Comparison of ENCODE assay signal across 1 cellular context in genomic region chr1:1122078-1122811, GRCh38.
TF ChIP-seq lines count a peak whose summit lies in the region.

No MANE protein-coding gene starts in this region.

TF ChIP-seq in HCT116, 20 proteins besides CTCF, POLR2A, EP300 and RAD21 (continued from another document):
- TF ChIP-seq, protein P1, sequence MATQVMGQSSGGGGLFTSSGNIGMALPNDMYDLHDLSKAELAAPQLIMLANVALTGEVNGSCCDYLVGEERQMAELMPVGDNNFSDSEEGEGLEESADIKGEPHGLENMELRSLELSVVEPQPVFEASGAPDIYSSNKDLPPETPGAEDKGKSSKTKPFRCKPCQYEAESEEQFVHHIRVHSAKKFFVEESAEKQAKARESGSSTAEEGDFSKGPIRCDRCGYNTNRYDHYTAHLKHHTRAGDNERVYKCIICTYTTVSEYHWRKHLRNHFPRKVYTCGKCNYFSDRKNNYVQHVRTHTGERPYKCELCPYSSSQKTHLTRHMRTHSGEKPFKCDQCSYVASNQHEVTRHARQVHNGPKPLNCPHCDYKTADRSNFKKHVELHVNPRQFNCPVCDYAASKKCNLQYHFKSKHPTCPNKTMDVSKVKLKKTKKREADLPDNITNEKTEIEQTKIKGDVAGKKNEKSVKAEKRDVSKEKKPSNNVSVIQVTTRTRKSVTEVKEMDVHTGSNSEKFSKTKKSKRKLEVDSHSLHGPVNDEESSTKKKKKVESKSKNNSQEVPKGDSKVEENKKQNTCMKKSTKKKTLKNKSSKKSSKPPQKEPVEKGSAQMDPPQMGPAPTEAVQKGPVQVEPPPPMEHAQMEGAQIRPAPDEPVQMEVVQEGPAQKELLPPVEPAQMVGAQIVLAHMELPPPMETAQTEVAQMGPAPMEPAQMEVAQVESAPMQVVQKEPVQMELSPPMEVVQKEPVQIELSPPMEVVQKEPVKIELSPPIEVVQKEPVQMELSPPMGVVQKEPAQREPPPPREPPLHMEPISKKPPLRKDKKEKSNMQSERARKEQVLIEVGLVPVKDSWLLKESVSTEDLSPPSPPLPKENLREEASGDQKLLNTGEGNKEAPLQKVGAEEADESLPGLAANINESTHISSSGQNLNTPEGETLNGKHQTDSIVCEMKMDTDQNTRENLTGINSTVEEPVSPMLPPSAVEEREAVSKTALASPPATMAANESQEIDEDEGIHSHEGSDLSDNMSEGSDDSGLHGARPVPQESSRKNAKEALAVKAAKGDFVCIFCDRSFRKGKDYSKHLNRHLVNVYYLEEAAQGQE (IDR thresholded peaks at IDR 0.05; ENCODE audit: low read depth), result no peak
- no peak for TF ChIP-seq ATF3 (IDR thresholded peaks at IDR 0.05)
- TF ChIP-seq EZH2phosphoT487 (IDR thresholded peaks at IDR 0.05; ENCODE audit: borderline replicate concordance), result no peak
- no peak for TF ChIP-seq POLR2AphosphoS5 (IDR thresholded peaks at IDR 0.05; ENCODE audit: low read depth, low read length)
- no peak for TF ChIP-seq MAX (IDR thresholded peaks at IDR 0.05)
- no peak for TF ChIP-seq JUND (IDR thresholded peaks at IDR 0.05)
- no peak for TF ChIP-seq FOSL1 (IDR thresholded peaks at IDR 0.05; ENCODE audit: low read depth)
- no peak for TF ChIP-seq ZNF274 (IDR thresholded peaks at IDR 0.05; ENCODE audit: low read depth, low read length)
- no peak for TF ChIP-seq YY1 (IDR thresholded peaks at IDR 0.05; ENCODE audit: extremely low read depth, insufficient replicate concordance, low read depth, low read length)
- TF ChIP-seq EZH2 (IDR thresholded peaks at IDR 0.05), result no peak
- no peak for TF ChIP-seq CEBPB (IDR thresholded peaks at IDR 0.05; ENCODE audit: low read depth)
- no peak for TF ChIP-seq EGR1 (IDR thresholded peaks at IDR 0.05; ENCODE audit: low read depth)
- TF ChIP-seq TCF7L2 (IDR thresholded peaks at IDR 0.05; ENCODE audit: borderline replicate concordance, extremely low read depth, insufficient read depth, insufficient read length), result no peak
